Comparison of ENCODE assay signal across 20 cellular contexts in genomic region chr19:3469638-3470499, GRCh38. TPM values are rescaled to one million over a fixed set of nuclear protein-coding genes. Genes with fewer than 3 reads are reported as not detected.
A peak's percentile ranks its signal among the peaks of the same experiment; 100 is the strongest.
DNase-seq lines count a peak whose midpoint lies in the region; ATAC-seq, FAIRE-seq and TF ChIP-seq lines count a peak whose summit lies in the region.
"Had no signal": no experiment of that assay in that cellular context is flagged by ENCODE, and none has a peak within 500 bp of the region (broad histone marks: within the 10 kb centered on the region; RNA-seq: fewer than 3 reads in every experiment).

No MANE protein-coding gene starts in this region.

- FAIRE-seq in GM12878 (lab: Jason Lieb, UNC) = no peak
- FAIRE-seq: A204.1, endometrium had no signal

- TF ChIP-seq CTCF in GM12878 (IDR thresholded peaks at IDR 0.05 in 2 of 3, conservative IDR thresholded peaks at IDR 0.05 in 1 of 3; ENCODE audit: control insufficient read depth in 2 of 3, extremely low read depth in 1 of 3, insufficient read depth in 1 of 3, low read depth in 3 of 3, low read length in 3 of 3) (no peak), right atrium auricular region (IDR thresholded peaks at IDR 0.05) (peak in 1 of 2 donors; percentile 45), transverse colon (IDR thresholded peaks at IDR 0.05) (no peak)

- no peak for TF ChIP-seq RAD21 in GM12878 (IDR thresholded peaks at IDR 0.05; ENCODE audit: insufficient read depth, low read depth, low read length)

- no peak overlapping the region for H2AFZ ChIP-seq in GM12878 (ENCODE audit: control insufficient read depth, low read depth, low read length)

- no peak for DNase-seq in activated CD4-positive, alpha-beta T cell treated with anti-CD3 and anti-CD28 coated beads for 36 hours
- no peak for DNase-seq in activated CD4-positive, alpha-beta T cell treated with anti-CD3 and anti-CD28 coated beads, Interleukin-2, amount 10 ng/mL, durations not matched to agents 7 days and 5 days
- DNase-seq in GM12878 (ENCODE audit: low read depth, low spot score) = no peak
- DNase-seq in right atrium auricular region (ENCODE audit: low spot score) = no peak
- DNase-seq in transverse colon = no peak
- DNase-seq in NCI-H1105 (lab: John Stamatoyannopoulos, UW) = no peak
- DNase-seq in NCI-H146 (lab: John Stamatoyannopoulos, UW) = no peak
- DNase-seq in midbrain (lab: John Stamatoyannopoulos, UW) = no peak
- DNase-seq: activated CD4-positive, alpha-beta T cell treated with anti-CD3 and anti-CD28 coated beads, Interleukin-2, amount 50 U/mL, for 48 hours; heart right ventricle; kidney glomerular epithelial cell; NCI-H187 treated with DMSO at 0.1 percent for 48 hours; NCI-H748 treated with DMSO at 0.1 percent for 48 hours; right cardiac atrium; SHP77; stimulated activated naive B cell treated with anti-CD40 and anti-IgM and Interleukin-4, amounts not matched to agents 10 μg/mL and 1 μg/mL and 100 μg/mL, for 72 hours; T-helper 9 cell had no signal

- H3K36me3 Mint-ChIP-seq in activated CD4-positive, alpha-beta T cell treated with anti-CD3 and anti-CD28 coated beads for 36 hours (ENCODE audit: low read depth) = peaks cover 2% of the 10 kb centered on the region
- H3K36me3 Mint-ChIP-seq in activated CD4-positive, alpha-beta T cell treated with anti-CD3 and anti-CD28 coated beads, Interleukin-2, amount 10 ng/mL, durations not matched to agents 7 days and 5 days (ENCODE audit: low read depth) = no peaks in the 10 kb centered on the region
- H3K36me3 Mint-ChIP-seq: natural killer cell treated with Interleukin-12 subunit alpha and Interleukin-12 subunit beta and Interleukin-15 and Interleukin-18, amount 100 ng/mL, for 72 hours had no signal

- H4K20me1 ChIP-seq in GM12878 (ENCODE audit: control insufficient read depth, insufficient read depth) = peaks cover 2% of the 10 kb centered on the region; the same call in 1 of the 2 replicates

- TF ChIP-seq POLR2A in GM12878 (IDR thresholded peaks at IDR 0.05; ENCODE audit: low read depth, low read length) (peak; percentile 41; the same call in 1 of the 2 replicates), transverse colon (IDR thresholded peaks at IDR 0.05) (no peak)

- no peaks in the 10 kb centered on the region for H3K79me2 ChIP-seq in GM12878 (ENCODE audit: control insufficient read depth, insufficient read depth, low read length)

- WGBS in GM12878 (ENCODE audit: insufficient coverage, insufficient replicate concordance, low lambda C conversion rate, missing lambda C conversion rate) = 30% methylated on average over 14 of the region's 14 CpGs
- WGBS in transverse colon (ENCODE audit: low coverage in 1 of 2), 2 donors = 51 to 80% methylated on average over 1 to 13 of the region's 14 CpGs

- SMC1A ChIA-PET in GM12878 (lab: Charles Lee; ENCODE audit: uncharacterized antibody, unreplicated experiment) = interaction anchor here (0.5 to 0.6 kb wide), 2 partner anchors 32 to 174 kb away, joined by 3 read pairs; no protein-coding TSS in a partner anchor

- H3K36me3 ChIP-seq in GM12878 (ENCODE audit: control insufficient read depth in 2 of 2, insufficient read depth in 2 of 2, low read length in 1 of 2) (no peaks in the 10 kb centered on the region; a peak in 2 of 4 replicates), right atrium auricular region (no peaks in the 10 kb centered on the region), transverse colon (no peaks in the 10 kb centered on the region)
- H3K36me3 ChIP-seq: heart right ventricle had no signal

- H3K27ac ChIP-seq in GM12878 (ENCODE audit: control insufficient read depth, insufficient read depth) (no peak overlapping the region), right atrium auricular region (peak overlapping the region; percentile 31 to 37), transverse colon (peak overlapping the region in 3 of 4 donors; percentile 17 to 58 (median 26))

- peaks cover 2% of the 10 kb centered on the region for H3K9me3 Mint-ChIP-seq in activated CD4-positive, alpha-beta T cell treated with anti-CD3 and anti-CD28 coated beads for 36 hours (ENCODE audit: low read depth)
- H3K9me3 Mint-ChIP-seq in activated CD4-positive, alpha-beta T cell treated with anti-CD3 and anti-CD28 coated beads, Interleukin-2, amount 10 ng/mL, durations not matched to agents 7 days and 5 days = peaks cover 2% of the 10 kb centered on the region
- H3K9me3 Mint-ChIP-seq: natural killer cell treated with Interleukin-12 subunit alpha and Interleukin-12 subunit beta and Interleukin-15 and Interleukin-18, amount 100 ng/mL, for 72 hours had no signal

- intact Hi-C loops in activated CD4-positive, alpha-beta T cell treated with anti-CD3 and anti-CD28 coated beads for 36 hours (cut with DNase I, micrococcal nuclease) = loop anchor here in 1 of 2 experiments (5.0 kb wide), 1 partner anchor 163 kb away; no protein-coding TSS in a partner anchor
- intact Hi-C loops in GM12878 (cut with micrococcal nuclease; ENCODE audit: unreplicated experiment) (no loop called here), transverse colon (cut with DNase I; ENCODE audit: low total_unique reads) (loop anchor here (5.0 kb wide), 1 partner anchor 163 kb away; no protein-coding TSS in a partner anchor)

- no peak overlapping the region for H3K27ac Mint-ChIP-seq in activated CD4-positive, alpha-beta T cell treated with anti-CD3 and anti-CD28 coated beads for 36 hours
- H3K27ac Mint-ChIP-seq in activated CD4-positive, alpha-beta T cell treated with anti-CD3 and anti-CD28 coated beads, Interleukin-2, amount 10 ng/mL, durations not matched to agents 7 days and 5 days = no peak overlapping the region
- H3K27ac Mint-ChIP-seq: natural killer cell treated with Interleukin-12 subunit alpha and Interleukin-12 subunit beta and Interleukin-15 and Interleukin-18, amount 100 ng/mL, for 72 hours had no signal

- no peak overlapping the region for H3K4me3 Mint-ChIP-seq in activated CD4-positive, alpha-beta T cell treated with anti-CD3 and anti-CD28 coated beads for 36 hours
- no peak overlapping the region for H3K4me3 Mint-ChIP-seq in activated CD4-positive, alpha-beta T cell treated with anti-CD3 and anti-CD28 coated beads, Interleukin-2, amount 10 ng/mL, durations not matched to agents 7 days and 5 days
- H3K4me3 Mint-ChIP-seq: natural killer cell treated with Interleukin-12 subunit alpha and Interleukin-12 subunit beta and Interleukin-15 and Interleukin-18, amount 100 ng/mL, for 72 hours; stimulated activated naive B cell treated with anti-CD40 and anti-IgM and Interleukin-4, amounts not matched to agents 10 μg/mL and 1 μg/mL and 100 μg/mL, for 72 hours had no signal

- BruUV-seq in GM12878 (replicated peaks; lab: Mats Ljungman, UMichigan) = no TSS peak

- H3K4me3 ChIP-seq in GM12878 (no peak overlapping the region), right atrium auricular region (no peak overlapping the region), transverse colon (no peak overlapping the region)
- H3K4me3 ChIP-seq: heart right ventricle had no signal

- H3K4me1 Mint-ChIP-seq in activated CD4-positive, alpha-beta T cell treated with anti-CD3 and anti-CD28 coated beads for 36 hours = no peaks in the 10 kb centered on the region
- H3K4me1 Mint-ChIP-seq in activated CD4-positive, alpha-beta T cell treated with anti-CD3 and anti-CD28 coated beads, Interleukin-2, amount 10 ng/mL, durations not matched to agents 7 days and 5 days = no peaks in the 10 kb centered on the region

- TF ChIP-seq EP300 in GM12878 (IDR thresholded peaks at IDR 0.05; ENCODE audit: borderline replicate concordance in 1 of 2, control insufficient read depth in 1 of 2, low read depth in 2 of 2, low read length in 2 of 2) = no peak
- TF ChIP-seq EP300 in transverse colon (IDR thresholded peaks at IDR 0.05; ENCODE audit: low read depth) = no peak

- H3K27me3 Mint-ChIP-seq in activated CD4-positive, alpha-beta T cell treated with anti-CD3 and anti-CD28 coated beads for 36 hours = no peaks in the 10 kb centered on the region
- H3K27me3 Mint-ChIP-seq in activated CD4-positive, alpha-beta T cell treated with anti-CD3 and anti-CD28 coated beads, Interleukin-2, amount 10 ng/mL, durations not matched to agents 7 days and 5 days = no peaks in the 10 kb centered on the region
- H3K27me3 Mint-ChIP-seq: natural killer cell treated with Interleukin-12 subunit alpha and Interleukin-12 subunit beta and Interleukin-15 and Interleukin-18, amount 100 ng/mL, for 72 hours had no signal

- RAD21 ChIA-PET in GM12878 (lab: Charles Lee; ENCODE audit: unreplicated experiment) = interaction anchor here (0.6 to 1.6 kb wide), 4 partner anchors 15 to 165 kb away, joined by 3 to 6 read pairs (median 4); no protein-coding TSS in a partner anchor

- CTCF ChIA-PET in activated CD4-positive, alpha-beta T cell treated with anti-CD3 and anti-CD28 coated beads for 36 hours (lab: Charles Lee) = interaction anchor here (0.7 to 1.6 kb wide), 10 partner anchors 9 to 239 kb away, joined by 3 to 8 read pairs (median 3); no protein-coding TSS in a partner anchor
- CTCF ChIA-PET in activated CD4-positive, alpha-beta T cell treated with anti-CD3 and anti-CD28 coated beads, Interleukin-2, amount 10 ng/mL, durations not matched to agents 7 days and 5 days (lab: Charles Lee) = interaction anchor here (1.1 to 1.7 kb wide), 3 partner anchors 10 to 41 kb away, joined by 3 to 4 read pairs (median 3); partner anchors contain the start of gene SMIM44
- CTCF ChIA-PET in GM12878 (lab: Yijun Ruan, JAX) = interaction anchor here (0.6 to 2.6 kb wide), 8 partner anchors 10 to 228 kb away, joined by 3 to 15 read pairs (median 5); partner anchors contain the start of gene SMIM24

- in situ Hi-C loops in GM12878 (cut with MboI) (loop anchor here (5.0 kb wide), 1 partner anchor 143 kb away; no protein-coding TSS in a partner anchor), transverse colon (cut with MboI; ENCODE audit: low pct_ligation_motif_present in 1 of 4, low pct_unique_long_range_greater_than_20kb in 1 of 4, low sequenced_read_pairs in 3 of 4) (loop anchor here in 3 of 4 donors (5.0 to 10.0 kb wide), 2 partner anchors 145 to 148 kb away; no protein-coding TSS in a partner anchor)

- POLR2A ChIA-PET in activated CD4-positive, alpha-beta T cell treated with anti-CD3 and anti-CD28 coated beads for 36 hours (lab: Charles Lee) = interaction anchor here (0.7 kb wide), 1 partner anchor 165 kb away, joined by 3 read pairs; no protein-coding TSS in a partner anchor
- POLR2A ChIA-PET in activated CD4-positive, alpha-beta T cell treated with anti-CD3 and anti-CD28 coated beads, Interleukin-2, amount 10 ng/mL, durations not matched to agents 7 days and 5 days (lab: Charles Lee) = interaction anchor here (0.7 kb wide), 1 partner anchor 104 kb away, joined by 9 read pairs; no protein-coding TSS in a partner anchor
- POLR2A ChIA-PET in GM12878 (lab: Charles Lee) = interaction anchor here (0.6 kb wide), 1 partner anchor 257 kb away, joined by 7 read pairs; no protein-coding TSS in a partner anchor

- H3K9ac ChIP-seq in GM12878 (ENCODE audit: control insufficient read depth, insufficient read depth, low read length) = no peak overlapping the region

- no peak overlapping the region for H3K4me2 ChIP-seq in GM12878 (ENCODE audit: control insufficient read depth, insufficient read depth)

- H3K9me3 ChIP-seq in GM12878 (replicated peaks; ENCODE audit: control insufficient read depth, insufficient read depth, low read length) (no peaks in the 10 kb centered on the region), right atrium auricular region (no peaks in the 10 kb centered on the region), transverse colon (no peaks in the 10 kb centered on the region)
- H3K9me3 ChIP-seq: heart right ventricle had no signal

- H3K4me1 ChIP-seq in GM12878 (ENCODE audit: control insufficient read depth, insufficient read depth, low read length) (no peaks in the 10 kb centered on the region), right atrium auricular region (peaks cover 0 to 44% of the 10 kb centered on the region in 2 donors), transverse colon (peaks cover 10 to 40% (median 19%) of the 10 kb centered on the region in 4 donors)

- ATAC-seq in activated CD4-positive, alpha-beta T cell treated with anti-CD3 and anti-CD28 coated beads for 36 hours = peak; percentile 21
- ATAC-seq in GM12878 = no peak
- ATAC-seq: natural killer cell treated with Interleukin-12 subunit alpha and Interleukin-12 subunit beta and Interleukin-15 and Interleukin-18, amount 100 ng/mL, for 72 hours; stimulated activated naive B cell treated with anti-CD40 and anti-IgM and Interleukin-4, amounts not matched to agents 10 μg/mL and 1 μg/mL and 100 μg/mL, for 72 hours had no signal

- H3K27me3 ChIP-seq in GM12878 (replicated peaks in 1 of 2; ENCODE audit: control insufficient read depth in 2 of 2, insufficient read depth in 2 of 2, low read length in 1 of 2) (no peaks in the 10 kb centered on the region), right atrium auricular region (no peaks in the 10 kb centered on the region), transverse colon (no peaks in the 10 kb centered on the region)

RNA-seq across cellular contexts. Expression of gene SMIM24, which starts 10.5 kb away (rescaled TPM):
- under 1 TPM in 1 of 2 experiments, not detected in 1; 0.49 TPM for total RNA-seq in activated CD4-positive, alpha-beta T cell treated with anti-CD3 and anti-CD28 coated beads for 36 hours
- under 1 TPM; 0.27 to 0.33 TPM for total RNA-seq in activated CD4-positive, alpha-beta T cell treated with anti-CD3 and anti-CD28 coated beads, Interleukin-2, amount 10 ng/mL, durations not matched to agents 7 days and 5 days
- not detected in 2 replicates for total RNA-seq in GM12878 (2013; cell fraction: nucleolus; rRNA removed)
- total RNA-seq in GM12878 (2014; rRNA removed) = 0.17 TPM in 1 of 2 replicates, not detected in the other
- total RNA-seq in GM12878 (2014; rRNA removed; fragmentation: Illumina TruSeq; extraction: Trizol) = 0.41 TPM in 1 of 2 replicates, not detected in the other
- 0.36 TPM in 1 of 2 replicates, not detected in the other for total RNA-seq in GM12878 (2021)
- 2.4 TPM for polyA plus RNA-seq in GM12878 (2011; ENCODE audit: low read depth)
- polyA plus RNA-seq in GM12878 (2011; rRNA removed) = 0.22 TPM in 1 of 2 replicates, not detected in the other
- 0.22 and 0.49 TPM in 2 replicates for polyA plus RNA-seq in GM12878 (2011; cell fraction: cytosol; rRNA removed)
- polyA plus RNA-seq in GM12878 (2011; cell fraction: nucleus; rRNA removed) = 0.21 TPM in 1 of 2 replicates, not detected in the other
- polyA plus RNA-seq in GM12878 (2012) = 0.76 and 0.87 TPM in 2 replicates
- polyA plus RNA-seq in GM12878 (2014; fragmentation: Illumina TruSeq; extraction: Trizol) = 0.24 TPM in 1 of 2 replicates, not detected in the other
- under 1 TPM; 0.14 to 0.44 TPM for polyA plus RNA-seq in GM12878 (2014; fragmentation: Nextera tagmentation; extraction: Ambion mirVana)
- polyA plus RNA-seq in GM12878 (2014; rRNA removed) = not detected in 2 replicates
- polyA plus RNA-seq in GM12878 (2016; fragmentation: Nextera tagmentation; extraction: Ambion mirVana) = not detected
- not detected in 2 replicates for polyA minus RNA-seq in GM12878 (2011; rRNA and poly(A)+ RNA removed)
- not detected in 2 replicates for polyA minus RNA-seq in GM12878 (2011; cell fraction: cytosol; rRNA and poly(A)+ RNA removed)
- polyA minus RNA-seq in GM12878 (2011; cell fraction: nucleus; rRNA and poly(A)+ RNA removed) = not detected in 2 replicates
- not detected for total RNA-seq in right atrium auricular region
- total RNA-seq in transverse colon = 100 to 1,000 TPM in 1 of 4 donors, 10 to 100 TPM in 3; 18.7 to 100 (median 85.5) TPM
- total RNA-seq: heart right ventricle, right cardiac atrium had no signal
- polyA plus RNA-seq: heart right ventricle, right cardiac atrium had no signal

RNA-seq across cellular contexts. Expression of gene SMIM44, which starts 13.4 kb away (rescaled TPM):
- total RNA-seq in activated CD4-positive, alpha-beta T cell treated with anti-CD3 and anti-CD28 coated beads for 36 hours = not detected
- total RNA-seq in activated CD4-positive, alpha-beta T cell treated with anti-CD3 and anti-CD28 coated beads, Interleukin-2, amount 10 ng/mL, durations not matched to agents 7 days and 5 days = not detected
- not detected in 2 replicates for total RNA-seq in GM12878 (2013; cell fraction: nucleolus; rRNA removed)
- total RNA-seq in GM12878 (2014; rRNA removed) (not detected in 2 replicates), GM12878 (2014; rRNA removed; fragmentation: Illumina TruSeq; extraction: Trizol) (not detected in 2 replicates), GM12878 (2021) (not detected in 2 replicates), right atrium auricular region (not detected), transverse colon (10 to 100 TPM in 1 of 4 donors, 1 to 10 TPM in 1, not detected in 2; 4.1 to 15.3 TPM)
- polyA plus RNA-seq in GM12878 (2011; ENCODE audit: low read depth) = not detected
- polyA plus RNA-seq in GM12878 (2011; rRNA removed) (not detected in 2 replicates), GM12878 (2014; fragmentation: Illumina TruSeq; extraction: Trizol) (not detected in 2 replicates), GM12878 (2014; fragmentation: Nextera tagmentation; extraction: Ambion mirVana) (not detected), GM12878 (2014; rRNA removed) (not detected in 2 replicates), GM12878 (2016; fragmentation: Nextera tagmentation; extraction: Ambion mirVana) (not detected)
- polyA plus RNA-seq in GM12878 (2011; cell fraction: cytosol; rRNA removed) = not detected in 2 replicates
- polyA plus RNA-seq in GM12878 (2011; cell fraction: nucleus; rRNA removed) = not detected in 2 replicates
- polyA plus RNA-seq in GM12878 (2012) = not detected in 2 replicates
- polyA minus RNA-seq in GM12878 (2011; rRNA and poly(A)+ RNA removed) = not detected in 2 replicates
- not detected in 2 replicates for polyA minus RNA-seq in GM12878 (2011; cell fraction: cytosol; rRNA and poly(A)+ RNA removed)
- not detected in 2 replicates for polyA minus RNA-seq in GM12878 (2011; cell fraction: nucleus; rRNA and poly(A)+ RNA removed)
- total RNA-seq: heart right ventricle; natural killer cell treated with Interleukin-12 subunit alpha and Interleukin-12 subunit beta and Interleukin-15 and Interleukin-18, amount 100 ng/mL, for 72 hours; right cardiac atrium had no signal
- polyA plus RNA-seq: heart right ventricle, right cardiac atrium had no signal

RNA-seq across cellular contexts. Expression of gene DOHH, which starts 30.6 kb away (rescaled TPM):
- total RNA-seq in activated CD4-positive, alpha-beta T cell treated with anti-CD3 and anti-CD28 coated beads for 36 hours = 10 to 100 TPM in 1 of 2 experiments, 1 to 10 TPM in 1; 9.6 to 15.4 TPM
- 10 to 100 TPM in 1 of 2 experiments, 1 to 10 TPM in 1; 9.2 to 12.6 TPM for total RNA-seq in activated CD4-positive, alpha-beta T cell treated with anti-CD3 and anti-CD28 coated beads, Interleukin-2, amount 10 ng/mL, durations not matched to agents 7 days and 5 days
- 3.1 and 3.9 TPM in 2 replicates for total RNA-seq in GM12878 (2013; cell fraction: nucleolus; rRNA removed)
- total RNA-seq in GM12878 (2014; rRNA removed) (20.2 and 25.4 TPM in 2 replicates), GM12878 (2014; rRNA removed; fragmentation: Illumina TruSeq; extraction: Trizol) (2.6 and 3.0 TPM in 2 replicates), GM12878 (2021) (17.7 and 19.3 TPM in 2 replicates), right atrium auricular region (10 to 100 TPM; 14.1 to 18.4 TPM), transverse colon (10 to 100 TPM in 2 of 4 donors, 1 to 10 TPM in 2; 7.2 to 13.5 (median 10.8) TPM)
- 2.6 TPM for polyA plus RNA-seq in GM12878 (2011; ENCODE audit: low read depth)
- polyA plus RNA-seq in GM12878 (2011; rRNA removed) (1.8 and 4.0 TPM in 2 replicates), GM12878 (2014; fragmentation: Illumina TruSeq; extraction: Trizol) (0.22 and 0.48 TPM in 2 replicates), GM12878 (2014; fragmentation: Nextera tagmentation; extraction: Ambion mirVana) (under 1 TPM; 0.11 to 0.38 TPM), GM12878 (2014; rRNA removed) (19.7 and 24.6 TPM in 2 replicates), GM12878 (2016; fragmentation: Nextera tagmentation; extraction: Ambion mirVana) (10 to 100 TPM; 23.5 to 28.6 TPM)
- 6.4 and 14.7 TPM in 2 replicates for polyA plus RNA-seq in GM12878 (2011; cell fraction: cytosol; rRNA removed)
- polyA plus RNA-seq in GM12878 (2011; cell fraction: nucleus; rRNA removed) = 6.1 and 11.3 TPM in 2 replicates
- polyA plus RNA-seq in GM12878 (2012) = 10.7 and 13.5 TPM in 2 replicates
- polyA minus RNA-seq in GM12878 (2011; rRNA and poly(A)+ RNA removed) = 1.2 and 4.4 TPM in 2 replicates
- polyA minus RNA-seq in GM12878 (2011; cell fraction: cytosol; rRNA and poly(A)+ RNA removed) = 4.1 and 5.2 TPM in 2 replicates
- polyA minus RNA-seq in GM12878 (2011; cell fraction: nucleus; rRNA and poly(A)+ RNA removed) = 2.8 and 4.8 TPM in 2 replicates

RNA-seq across cellular contexts. Expression of gene FZR1, which starts 36.2 kb away (rescaled TPM):
- total RNA-seq in activated CD4-positive, alpha-beta T cell treated with anti-CD3 and anti-CD28 coated beads for 36 hours = 10 to 100 TPM; 40.8 to 50.7 TPM
- 10 to 100 TPM; 78.6 to 79.3 TPM for total RNA-seq in activated CD4-positive, alpha-beta T cell treated with anti-CD3 and anti-CD28 coated beads, Interleukin-2, amount 10 ng/mL, durations not matched to agents 7 days and 5 days
- 36.7 and 46.1 TPM in 2 replicates for total RNA-seq in GM12878 (2013; cell fraction: nucleolus; rRNA removed)
- total RNA-seq in GM12878 (2014; rRNA removed) = 30.6 and 35.1 TPM in 2 replicates
- total RNA-seq in GM12878 (2014; rRNA removed; fragmentation: Illumina TruSeq; extraction: Trizol) = 9.6 and 12.3 TPM in 2 replicates
- 42.8 and 44.2 TPM in 2 replicates for total RNA-seq in GM12878 (2021)
- polyA plus RNA-seq in GM12878 (2011; ENCODE audit: low read depth) = 8.7 TPM
- 13.0 and 28.1 TPM in 2 replicates for polyA plus RNA-seq in GM12878 (2011; rRNA removed)
- 28.1 and 37.0 TPM in 2 replicates for polyA plus RNA-seq in GM12878 (2011; cell fraction: cytosol; rRNA removed)
- polyA plus RNA-seq in GM12878 (2011; cell fraction: nucleus; rRNA removed) = 131 and 138 TPM in 2 replicates
- 25.6 and 34.9 TPM in 2 replicates for polyA plus RNA-seq in GM12878 (2012)
- 2.2 and 15.4 TPM in 2 replicates for polyA plus RNA-seq in GM12878 (2014; fragmentation: Illumina TruSeq; extraction: Trizol)
- polyA plus RNA-seq in GM12878 (2014; fragmentation: Nextera tagmentation; extraction: Ambion mirVana) = under 1 TPM; 0.11 to 0.55 TPM
- 30.8 and 46.7 TPM in 2 replicates for polyA plus RNA-seq in GM12878 (2014; rRNA removed)
- 10 to 100 TPM; 33.5 to 36.2 TPM for polyA plus RNA-seq in GM12878 (2016; fragmentation: Nextera tagmentation; extraction: Ambion mirVana)
- 17.0 and 37.1 TPM in 2 replicates for polyA minus RNA-seq in GM12878 (2011; rRNA and poly(A)+ RNA removed)
- polyA minus RNA-seq in GM12878 (2011; cell fraction: cytosol; rRNA and poly(A)+ RNA removed) = 20.7 and 28.9 TPM in 2 replicates
- polyA minus RNA-seq in GM12878 (2011; cell fraction: nucleus; rRNA and poly(A)+ RNA removed) = 23.3 and 26.6 TPM in 2 replicates
- 10 to 100 TPM; 20.6 to 21.7 TPM for total RNA-seq in right atrium auricular region
- 100 to 1,000 TPM in 1 of 4 donors, 10 to 100 TPM in 3; 29.1 to 107 (median 35.3) TPM for total RNA-seq in transverse colon

Comparison
In these comparisons a context has a peak if more than half of its experiments do, and no peak if none do; other contexts are left out.
1. RNA of gene SMIM24, which starts 10.5 kb away (total RNA-seq): 18.7 to 100 TPM in transverse colon; 0.49 TPM in activated CD4-positive, alpha-beta T cell treated with anti-CD3 and anti-CD28 coated beads for 36 hours, 0.27 to 0.33 TPM in activated CD4-positive, alpha-beta T cell treated with anti-CD3 and anti-CD28 coated beads, Interleukin-2, amount 10 ng/mL, durations not matched to agents 7 days and 5 days, 0.17 to 0.41 TPM in GM12878 and not detected in right atrium auricular region; every median in the first group is over 10 times any median in the second.